Comparison of ENCODE assay signal across 8 cellular contexts in genomic region chr15:90956551-90957104, GRCh38.
A peak's percentile ranks its signal among the peaks of the same experiment; 100 is the strongest.
DNase-seq lines count a peak whose midpoint lies in the region; ATAC-seq lines count a peak whose summit lies in the region.

No MANE protein-coding gene starts in this region.

- H3K9me3 Mint-ChIP-seq in effector memory CD8-positive, alpha-beta T cell, result no peaks in the 10 kb centered on the region

- H3K27me3 Mint-ChIP-seq in effector memory CD8-positive, alpha-beta T cell, result no peaks in the 10 kb centered on the region

- H3K4me3 Mint-ChIP-seq in effector memory CD8-positive, alpha-beta T cell, result peak overlapping the region; percentile 52 to 84

- peaks cover 3 to 10% of the 10 kb centered on the region in 2 donors for H3K4me1 Mint-ChIP-seq in effector memory CD8-positive, alpha-beta T cell (ENCODE audit: low read depth in 2 of 2)

- no peak for ATAC-seq in effector memory CD8-positive, alpha-beta T cell (replicated peaks)
- no peak for ATAC-seq in GM21381 (IDR thresholded peaks at IDR 0.05; ENCODE audit: unreplicated experiment)

- peak; percentile 52 for DNase-seq in DMS 273 (lab: John Stamatoyannopoulos, UW; ENCODE audit: unreplicated experiment)
- DNase-seq in DMS 273 treated with DMSO at 0.1 percent for 48 hours (lab: John Stamatoyannopoulos, UW), result no peak
- DNase-seq in NCI-H510A treated with DMSO at 0.1 percent for 48 hours (lab: John Stamatoyannopoulos, UW), result peak; percentile 49
- peak; percentile 44 to 60 (median 57) for DNase-seq in activated CD8-positive, alpha-beta memory T cell treated with anti-CD3 and anti-CD28 coated beads for 48 hours (ENCODE audit: low read depth in 2 of 3, low spot score in 2 of 3)
- peak; percentile 21 to 36 (median 26) for DNase-seq in effector memory CD8-positive, alpha-beta T cell
- DNase-seq in medulla oblongata (ENCODE audit: extremely low spot score), result peak; percentile 60
- DNase-seq in stimulated activated CD8-positive, alpha-beta memory T cell treated with anti-CD3 and anti-CD28 coated beads, Interleukin-12 subunit alpha, Interleukin-12 subunit beta, amount 100 ng/mL, for 1 hour (ENCODE audit: low read depth), result peak; percentile 35

- peaks cover 22% of the 10 kb centered on the region for H3K36me3 Mint-ChIP-seq in effector memory CD8-positive, alpha-beta T cell (ENCODE audit: insufficient read depth)

- no peak overlapping the region for H3K27ac Mint-ChIP-seq in effector memory CD8-positive, alpha-beta T cell
